18 cellular contexts compared by ENCODE assay signal in the genomic region with DNA sequence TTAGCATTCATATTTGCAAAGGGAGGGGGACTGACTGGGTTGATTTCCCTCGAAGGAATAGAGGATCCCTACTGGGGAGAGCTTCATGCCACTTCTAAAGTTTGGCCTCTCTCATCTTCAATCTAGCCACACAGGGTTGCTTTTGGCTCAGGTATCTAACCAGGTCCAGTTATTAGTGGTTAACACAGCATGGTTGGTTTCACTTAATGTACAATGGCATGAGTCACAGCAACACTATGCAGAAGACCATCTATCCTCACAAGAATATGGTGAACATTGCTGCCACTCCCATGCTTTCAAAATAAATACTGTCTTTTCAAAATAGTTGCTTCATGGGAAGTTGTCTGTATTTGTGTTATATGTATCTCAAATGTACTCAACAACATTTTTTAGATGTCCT. TPM values are rescaled to one million over a fixed set of nuclear protein-coding genes. Genes with fewer than 3 reads are reported as not detected.
DNase-seq lines count a peak whose midpoint lies in the region; ATAC-seq, FAIRE-seq and TF ChIP-seq lines count a peak whose summit lies in the region.
"Had no signal": no experiment of that assay in that cellular context is flagged by ENCODE, and none has a peak within 500 bp of the region (broad histone marks: within the 10 kb centered on the region; RNA-seq: fewer than 3 reads in every experiment).

No MANE protein-coding gene starts in this region.

- no peak overlapping the region for H3K9ac ChIP-seq in astrocyte (ENCODE audit: low read length)
- H3K9ac ChIP-seq: KMS-11 had no signal

- no peak overlapping the region for H3K27ac ChIP-seq in astrocyte (ENCODE audit: low read depth, low read length)
- H3K27ac ChIP-seq in GM23338 (ENCODE audit: low read depth): no peak overlapping the region
- H3K27ac ChIP-seq: KMS-11, right atrium auricular region, upper lobe of left lung had no signal

- no peak for FAIRE-seq in astrocyte (lab: Jason Lieb, UNC)

- no peak overlapping the region for H3K4me3 Mint-ChIP-seq in astrocyte (ENCODE audit: unreplicated experiment)
- no peak overlapping the region for H3K4me3 Mint-ChIP-seq in activated T-helper 1 cell treated with anti-CD3 and anti-CD28 coated beads, Interleukin-12 subunit alpha, Interleukin-12 subunit beta, Interleukin-2, Interleukin-4 antibody, amounts not matched to agents 30 ng/mL and 10 ng/mL and 1 ng/mL, durations not matched to agents 14 hours and 24 hours and 36 hours
- H3K4me3 Mint-ChIP-seq in GM23338: no peak overlapping the region
- H3K4me3 Mint-ChIP-seq: activated CD4-positive, alpha-beta memory T cell treated with anti-CD3 and anti-CD28 coated beads, Interleukin-2, amount 10 ng/mL, durations not matched to agents 7 days and 5 days; activated naive CD8-positive, alpha-beta T cell treated with anti-CD3 and anti-CD28 coated beads for 36 hours; CD4-positive, alpha-beta memory T cell; stimulated activated naive CD8-positive, alpha-beta T cell treated with anti-CD3 and anti-CD28 coated beads, Interleukin-15, Interleukin-2, amounts not matched to agents 100 ng/mL and 50 ng/mL, for 24 hours had no signal

- H3K27ac Mint-ChIP-seq in astrocyte (ENCODE audit: unreplicated experiment) (no peak overlapping the region), GM23338 (no peak overlapping the region)
- no peak overlapping the region for H3K27ac Mint-ChIP-seq in activated T-helper 1 cell treated with anti-CD3 and anti-CD28 coated beads, Interleukin-12 subunit alpha, Interleukin-12 subunit beta, Interleukin-2, Interleukin-4 antibody, amounts not matched to agents 30 ng/mL and 10 ng/mL and 1 ng/mL, durations not matched to agents 14 hours and 24 hours and 36 hours
- H3K27ac Mint-ChIP-seq: activated CD4-positive, alpha-beta memory T cell treated with anti-CD3 and anti-CD28 coated beads, Interleukin-2, amount 10 ng/mL, durations not matched to agents 7 days and 5 days; activated naive CD8-positive, alpha-beta T cell treated with anti-CD3 and anti-CD28 coated beads for 36 hours; CD4-positive, alpha-beta memory T cell; stimulated activated naive CD8-positive, alpha-beta T cell treated with anti-CD3 and anti-CD28 coated beads, Interleukin-15, Interleukin-2, amounts not matched to agents 100 ng/mL and 50 ng/mL, for 24 hours had no signal

- H3K4me1 ChIP-seq in astrocyte (ENCODE audit: insufficient read depth, low read length) (no peaks in the 10 kb centered on the region), GM23338 (ENCODE audit: insufficient read depth) (no peaks in the 10 kb centered on the region)
- H3K4me1 ChIP-seq: right atrium auricular region, upper lobe of left lung had no signal

- no peaks in the 10 kb centered on the region for H3K9me3 ChIP-seq in astrocyte (ENCODE audit: insufficient read depth, low read depth, low read length)
- H3K9me3 ChIP-seq: right atrium auricular region, upper lobe of left lung had no signal

- TF ChIP-seq CTCF in astrocyte (IDR thresholded peaks at IDR 0.05; ENCODE audit: insufficient read depth, low read depth, low read length) (no peak), GM23338 (conservative IDR thresholded peaks at IDR 0.05; ENCODE audit: low read depth in 2 of 2) (no peak)

- H3F3A ChIP-seq in GM23338 (replicated peaks; ENCODE audit: low read depth): no peaks in the 10 kb centered on the region

- H3K9me3 Mint-ChIP-seq in astrocyte (ENCODE audit: unreplicated experiment): no peaks in the 10 kb centered on the region
- no peaks in the 10 kb centered on the region for H3K9me3 Mint-ChIP-seq in activated T-helper 1 cell treated with anti-CD3 and anti-CD28 coated beads, Interleukin-12 subunit alpha, Interleukin-12 subunit beta, Interleukin-2, Interleukin-4 antibody, amounts not matched to agents 30 ng/mL and 10 ng/mL and 1 ng/mL, durations not matched to agents 14 hours and 24 hours and 36 hours
- no peaks in the 10 kb centered on the region for H3K9me3 Mint-ChIP-seq in GM23338
- H3K9me3 Mint-ChIP-seq: activated CD4-positive, alpha-beta memory T cell treated with anti-CD3 and anti-CD28 coated beads, Interleukin-2, amount 10 ng/mL, durations not matched to agents 7 days and 5 days; activated naive CD8-positive, alpha-beta T cell treated with anti-CD3 and anti-CD28 coated beads for 36 hours; CD4-positive, alpha-beta memory T cell; stimulated activated naive CD8-positive, alpha-beta T cell treated with anti-CD3 and anti-CD28 coated beads, Interleukin-15, Interleukin-2, amounts not matched to agents 100 ng/mL and 50 ng/mL, for 24 hours had no signal

- H3K36me3 ChIP-seq in astrocyte (ENCODE audit: insufficient read depth, low read length): no peaks in the 10 kb centered on the region
- no peaks in the 10 kb centered on the region for H3K36me3 ChIP-seq in GM23338 (ENCODE audit: insufficient read depth)
- H3K36me3 ChIP-seq: right atrium auricular region, upper lobe of left lung had no signal

- H2AFZ ChIP-seq in astrocyte (ENCODE audit: low read depth, low read length) (no peak overlapping the region), GM23338 (no peak overlapping the region)

- ATAC-seq in GM23338: no peak

- H3K36me3 Mint-ChIP-seq in astrocyte (ENCODE audit: low read depth, unreplicated experiment) (no peaks in the 10 kb centered on the region), GM23338 (ENCODE audit: low read depth) (no peaks in the 10 kb centered on the region)
- H3K36me3 Mint-ChIP-seq in activated T-helper 1 cell treated with anti-CD3 and anti-CD28 coated beads, Interleukin-12 subunit alpha, Interleukin-12 subunit beta, Interleukin-2, Interleukin-4 antibody, amounts not matched to agents 30 ng/mL and 10 ng/mL and 1 ng/mL, durations not matched to agents 14 hours and 24 hours and 36 hours (ENCODE audit: low read depth): no peaks in the 10 kb centered on the region
- H3K36me3 Mint-ChIP-seq: activated naive CD8-positive, alpha-beta T cell treated with anti-CD3 and anti-CD28 coated beads for 36 hours; CD4-positive, alpha-beta memory T cell had no signal

- H3K4me2 ChIP-seq in astrocyte (ENCODE audit: low read length) (no peak overlapping the region), GM23338 (no peak overlapping the region)
- H3K4me2 ChIP-seq: KMS-11 had no signal

- peak; percentile 68 for DNase-seq in Caki2 (ENCODE audit: low read depth)
- peak; percentile 7 for DNase-seq in HS-27A (ENCODE audit: low read depth)
- peak; percentile 55 for DNase-seq in astrocyte (ENCODE audit: low read depth)
- peak; percentile 67 for DNase-seq in glomerular visceral epithelial cell (ENCODE audit: extremely low spot score)
- no peak for DNase-seq in cerebellar nuclear complex (lab: John Stamatoyannopoulos, UW)
- no peak for DNase-seq in NCI-H526 (lab: John Stamatoyannopoulos, UW)
- no peak for DNase-seq in activated T-helper 1 cell treated with anti-CD3 and anti-CD28 coated beads, Interleukin-12 subunit alpha, Interleukin-12 subunit beta, Interleukin-2, Interleukin-4 antibody, amounts not matched to agents 30 ng/mL and 10 ng/mL and 1 ng/mL, durations not matched to agents 14 hours and 24 hours and 36 hours (ENCODE audit: low spot score)
- no peak for DNase-seq in GM23338 (ENCODE audit: low spot score)
- DNase-seq: activated CD4-positive, alpha-beta memory T cell treated with anti-CD3 and anti-CD28 coated beads, Interleukin-2, amount 10 ng/mL, durations not matched to agents 7 days and 5 days; activated naive CD8-positive, alpha-beta T cell treated with anti-CD3 and anti-CD28 coated beads for 36 hours; activated T-cell treated with anti-CD3 and anti-CD28 coated beads, Interleukin-2, amount 50 U/mL, for 48 hours; CD4-positive, alpha-beta memory T cell; hippocampal formation; NCI-H1436; upper lobe of left lung had no signal

- intact Hi-C loops in activated T-helper 1 cell treated with anti-CD3 and anti-CD28 coated beads, Interleukin-12 subunit alpha, Interleukin-12 subunit beta, Interleukin-2, Interleukin-4 antibody, amounts not matched to agents 30 ng/mL and 10 ng/mL and 1 ng/mL, durations not matched to agents 14 hours and 24 hours and 36 hours (cut with micrococcal nuclease): no loop called here

- no peaks in the 10 kb centered on the region for H3K9me2 ChIP-seq in GM23338 (ENCODE audit: insufficient read depth)

- H3K4me3 ChIP-seq in astrocyte (ENCODE audit: insufficient read depth, low read depth, low read length) (no peak overlapping the region), GM23338 (no peak overlapping the region)
- H3K4me3 ChIP-seq: right atrium auricular region, upper lobe of left lung had no signal

- H4K20me1 ChIP-seq in astrocyte (ENCODE audit: insufficient read depth, low read length) (no peaks in the 10 kb centered on the region), GM23338 (replicated peaks; ENCODE audit: insufficient read depth) (no peaks in the 10 kb centered on the region)

- no peaks in the 10 kb centered on the region for H3K27me3 ChIP-seq in astrocyte (ENCODE audit: insufficient read depth, low read length)
- H3K27me3 ChIP-seq in GM23338 (ENCODE audit: insufficient read depth): peaks cover 14% of the 10 kb centered on the region
- H3K27me3 ChIP-seq: right atrium auricular region, upper lobe of left lung had no signal

- no peaks in the 10 kb centered on the region for H3K4me1 Mint-ChIP-seq in astrocyte (ENCODE audit: low read depth, unreplicated experiment)
- no peaks in the 10 kb centered on the region for H3K4me1 Mint-ChIP-seq in activated T-helper 1 cell treated with anti-CD3 and anti-CD28 coated beads, Interleukin-12 subunit alpha, Interleukin-12 subunit beta, Interleukin-2, Interleukin-4 antibody, amounts not matched to agents 30 ng/mL and 10 ng/mL and 1 ng/mL, durations not matched to agents 14 hours and 24 hours and 36 hours (ENCODE audit: low read depth)
- H3K4me1 Mint-ChIP-seq in GM23338: no peaks in the 10 kb centered on the region
- H3K4me1 Mint-ChIP-seq: activated CD4-positive, alpha-beta memory T cell treated with anti-CD3 and anti-CD28 coated beads, Interleukin-2, amount 10 ng/mL, durations not matched to agents 7 days and 5 days; activated naive CD8-positive, alpha-beta T cell treated with anti-CD3 and anti-CD28 coated beads for 36 hours; CD4-positive, alpha-beta memory T cell had no signal

- no peaks in the 10 kb centered on the region for H3K27me3 Mint-ChIP-seq in astrocyte (ENCODE audit: low read depth, unreplicated experiment)
- H3K27me3 Mint-ChIP-seq in activated T-helper 1 cell treated with anti-CD3 and anti-CD28 coated beads, Interleukin-12 subunit alpha, Interleukin-12 subunit beta, Interleukin-2, Interleukin-4 antibody, amounts not matched to agents 30 ng/mL and 10 ng/mL and 1 ng/mL, durations not matched to agents 14 hours and 24 hours and 36 hours (ENCODE audit: insufficient read depth): peaks cover 36% of the 10 kb centered on the region
- H3K27me3 Mint-ChIP-seq in GM23338 (ENCODE audit: insufficient read depth, low read depth, poor library complexity): peaks cover 9% of the 10 kb centered on the region

- H3K79me2 ChIP-seq in astrocyte (ENCODE audit: insufficient read depth, low read length): no peaks in the 10 kb centered on the region
- H3K79me2 ChIP-seq in GM23338 (replicated peaks; ENCODE audit: insufficient read depth): no peaks in the 10 kb centered on the region

- in situ Hi-C loops in Caki2 (cut with HindIII; ENCODE audit: low pct_unique_long_range_greater_than_20kb, low sequenced_read_pairs): no loop called here

RNA-seq across cellular contexts. Expression of a gene that starts 6.6 kb away (rescaled TPM):
- total RNA-seq in Caki2 (2014; rRNA removed; shearing (Covaris generic); ENCODE audit: low replicate concordance): 49.4 and 57.8 TPM in 2 replicates
- total RNA-seq in astrocyte: 18.4 and 19.4 TPM in 2 replicates
- 29.8 and 36.1 TPM in 2 replicates for total RNA-seq in activated T-helper 1 cell treated with anti-CD3 and anti-CD28 coated beads, Interleukin-12 subunit alpha, Interleukin-12 subunit beta, Interleukin-2, Interleukin-4 antibody, amounts not matched to agents 30 ng/mL and 10 ng/mL and 1 ng/mL, durations not matched to agents 14 hours and 24 hours and 36 hours
- 30.8 and 48.6 TPM in 2 replicates for total RNA-seq in GM23338 (2014; rRNA removed; shearing (Covaris generic))
- 42.8 and 48.6 TPM in 2 replicates for polyA plus RNA-seq in GM23338 (2016; fragmentation: Nextera tagmentation; extraction: Ambion mirVana)

RNA-seq across cellular contexts. Expression of a gene that starts 33.0 kb away (rescaled TPM):
- 0.12 and 0.54 TPM in 2 replicates for total RNA-seq in Caki2 (2014; rRNA removed; shearing (Covaris generic); ENCODE audit: low replicate concordance)
- total RNA-seq in astrocyte: 1.0 and 1.2 TPM in 2 replicates
- total RNA-seq in activated T-helper 1 cell treated with anti-CD3 and anti-CD28 coated beads, Interleukin-12 subunit alpha, Interleukin-12 subunit beta, Interleukin-2, Interleukin-4 antibody, amounts not matched to agents 30 ng/mL and 10 ng/mL and 1 ng/mL, durations not matched to agents 14 hours and 24 hours and 36 hours: not detected in 2 replicates
- total RNA-seq in GM23338 (2014; rRNA removed; shearing (Covaris generic)): not detected in 2 replicates
- polyA plus RNA-seq in GM23338 (2016; fragmentation: Nextera tagmentation; extraction: Ambion mirVana): not detected in 2 replicates
- total RNA-seq: activated CD4-positive, alpha-beta memory T cell treated with anti-CD3 and anti-CD28 coated beads, Interleukin-2, amount 10 ng/mL, durations not matched to agents 7 days and 5 days; activated naive CD8-positive, alpha-beta T cell treated with anti-CD3 and anti-CD28 coated beads for 36 hours; CD4-positive, alpha-beta memory T cell; upper lobe of left lung had no signal
- polyA plus RNA-seq: CD4-positive, alpha-beta memory T cell had no signal

Comparison
In these comparisons a context has a peak if more than half of its experiments do, and no peak if none do; other contexts are left out.
1. DNase-seq: peak in Caki2 (single experiment), HS-27A (single experiment), astrocyte (single experiment) and glomerular visceral epithelial cell (single experiment); none in cerebellar nuclear complex (0 of 2), NCI-H526 (0 of 2), activated T-helper 1 cell treated with anti-CD3 and anti-CD28 coated beads, Interleukin-12 subunit alpha, Interleukin-12 subunit beta, Interleukin-2, Interleukin-4 antibody, amounts not matched to agents 30 ng/mL and 10 ng/mL and 1 ng/mL, durations not matched to agents 14 hours and 24 hours and 36 hours (single experiment) and GM23338 (single experiment).